ENCODE assay signal across 11 cellular contexts in the genomic region with DNA sequence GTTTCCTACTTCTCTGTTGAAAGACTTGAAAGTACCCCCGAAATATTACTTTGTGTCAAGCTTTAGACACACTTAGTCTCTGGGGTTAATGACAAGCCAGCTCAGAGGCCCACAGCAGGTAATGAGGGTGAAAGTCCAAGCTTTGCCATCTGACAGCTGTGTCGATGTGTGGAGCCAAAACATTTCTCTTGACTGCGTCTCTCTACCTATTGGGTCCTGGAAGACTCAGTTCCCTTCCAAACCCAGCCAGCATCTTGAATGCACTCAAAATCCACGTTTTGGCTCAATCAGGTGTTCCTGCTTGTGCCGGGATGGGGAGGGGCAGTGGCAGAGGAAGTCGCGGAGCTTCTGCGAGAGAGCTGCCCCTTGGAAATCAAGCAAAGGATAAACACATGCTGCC. TPM values are rescaled to one million over a fixed set of nuclear protein-coding genes. Genes with fewer than 3 reads are reported as not detected.
A peak's percentile ranks its signal among the peaks of the same experiment; 100 is the strongest.
DNase-seq lines count a peak whose midpoint lies in the region; ATAC-seq and TF ChIP-seq lines count a peak whose summit lies in the region.
"Had no signal": no experiment of that assay in that cellular context is flagged by ENCODE, and none has a peak within 500 bp of the region (broad histone marks: within the 10 kb centered on the region; RNA-seq: fewer than 3 reads in every experiment).

No MANE protein-coding gene starts in this region.

- H3K4me1 Mint-ChIP-seq in stimulated activated naive CD8-positive, alpha-beta T cell treated with anti-CD3 and anti-CD28 coated beads, Interleukin-15, Interleukin-2, amounts not matched to agents 100 ng/mL and 50 ng/mL, for 24 hours (ENCODE audit: low read depth), result peaks cover 41% of the 10 kb centered on the region
- H3K4me1 Mint-ChIP-seq in T-helper 17 cell (peaks cover 41% of the 10 kb centered on the region), type B pancreatic cell (ENCODE audit: unreplicated experiment) (peaks cover 17% of the 10 kb centered on the region)

- peaks cover 20% of the 10 kb centered on the region for H3K27me3 Mint-ChIP-seq in stimulated activated naive CD8-positive, alpha-beta T cell treated with anti-CD3 and anti-CD28 coated beads, Interleukin-15, Interleukin-2, amounts not matched to agents 100 ng/mL and 50 ng/mL, for 24 hours
- H3K27me3 Mint-ChIP-seq in T-helper 17 cell (no peaks in the 10 kb centered on the region), type B pancreatic cell (peaks cover 79% of the 10 kb centered on the region)

- DNase-seq in stimulated activated naive CD8-positive, alpha-beta T cell treated with anti-CD3 and anti-CD28 coated beads, Interleukin-15, Interleukin-2, amounts not matched to agents 100 U/mL and 50 U/mL, for 24 hours, result no peak
- DNase-seq in T-helper 17 cell, result no peak
- DNase-seq in type B pancreatic cell (ENCODE audit: extremely low spot score, unreplicated experiment), result no peak
- no peak for DNase-seq in effector memory CD4-positive, alpha-beta T cell
- no peak for DNase-seq in upper lobe of left lung
- no peak for DNase-seq in A172 (ENCODE audit: low spot score)
- DNase-seq: activated CD4-positive, alpha-beta T cell treated with anti-CD3 and anti-CD28 coated beads, Interleukin-2, amount 50 U/mL, for 4 hours had no signal

- TF ChIP-seq POLR2A in upper lobe of left lung (IDR thresholded peaks at IDR 0.05), result no peak

- TF ChIP-seq EP300 in upper lobe of left lung (IDR thresholded peaks at IDR 0.05), result no peak

- H3K36me3 ChIP-seq in mesodermal cell (ENCODE audit: control insufficient read depth, insufficient read depth, low read length) (no peaks in the 10 kb centered on the region), upper lobe of left lung (no peaks in the 10 kb centered on the region)
- no peaks in the 10 kb centered on the region for H3K36me3 ChIP-seq in effector memory CD4-positive, alpha-beta T cell (ENCODE audit: control insufficient read depth, insufficient read depth, low read length)
- H3K36me3 ChIP-seq: ascending aorta had no signal

- H3K27ac Mint-ChIP-seq in stimulated activated naive CD8-positive, alpha-beta T cell treated with anti-CD3 and anti-CD28 coated beads, Interleukin-15, Interleukin-2, amounts not matched to agents 100 ng/mL and 50 ng/mL, for 24 hours, result no peak overlapping the region
- H3K27ac Mint-ChIP-seq in T-helper 17 cell (no peak overlapping the region), type B pancreatic cell (peak overlapping the region; percentile 57)

- no peaks in the 10 kb centered on the region for H3K36me3 Mint-ChIP-seq in stimulated activated naive CD8-positive, alpha-beta T cell treated with anti-CD3 and anti-CD28 coated beads, Interleukin-15, Interleukin-2, amounts not matched to agents 100 ng/mL and 50 ng/mL, for 24 hours (ENCODE audit: low read depth)
- H3K36me3 Mint-ChIP-seq in T-helper 17 cell (ENCODE audit: low read depth) (no peaks in the 10 kb centered on the region), type B pancreatic cell (no peaks in the 10 kb centered on the region)

- H3K4me3 Mint-ChIP-seq in stimulated activated naive CD8-positive, alpha-beta T cell treated with anti-CD3 and anti-CD28 coated beads, Interleukin-15, Interleukin-2, amounts not matched to agents 100 ng/mL and 50 ng/mL, for 24 hours, result peak overlapping the region; percentile 90
- H3K4me3 Mint-ChIP-seq in T-helper 17 cell (peak overlapping the region; percentile 59), type B pancreatic cell (peak overlapping the region; percentile 88)

- no peaks in the 10 kb centered on the region for H3K27me3 ChIP-seq in effector memory CD4-positive, alpha-beta T cell (replicated peaks; ENCODE audit: control insufficient read depth, insufficient read depth, low read length, poor library complexity, severe bottlenecking)
- H3K27me3 ChIP-seq in upper lobe of left lung, result no peaks in the 10 kb centered on the region
- H3K27me3 ChIP-seq: ascending aorta had no signal

- TF ChIP-seq CTCF in type B pancreatic cell (conservative IDR thresholded peaks at IDR 0.05) (no peak), upper lobe of left lung (IDR thresholded peaks at IDR 0.05) (no peak)

- H3K4me1 ChIP-seq in mesodermal cell (ENCODE audit: control insufficient read depth, insufficient read depth, low read length, poor library complexity, severe bottlenecking) (peaks cover 13% of the 10 kb centered on the region), upper lobe of left lung (peaks cover 15 to 49% (median 33%) of the 10 kb centered on the region in 4 donors)
- peaks cover 14% of the 10 kb centered on the region for H3K4me1 ChIP-seq in effector memory CD4-positive, alpha-beta T cell (ENCODE audit: control insufficient read depth, insufficient read depth, low read length, poor library complexity, severe bottlenecking)

- 68 to 75% methylated on average over 6 to 7 of the region's 8 CpGs for WGBS in mesodermal cell (ENCODE audit: insufficient coverage in 2 of 2), 2 experiments
- 41 to 56% methylated on average over 8 of the region's 8 CpGs for WGBS in upper lobe of left lung, 2 donors

- H3K9me3 ChIP-seq in T-helper 17 cell (ENCODE audit: control insufficient read depth, low read length, poor library complexity, severe bottlenecking) (no peaks in the 10 kb centered on the region), mesodermal cell (ENCODE audit: control insufficient read depth, low read length) (no peaks in the 10 kb centered on the region), upper lobe of left lung (no peaks in the 10 kb centered on the region)
- H3K9me3 ChIP-seq in effector memory CD4-positive, alpha-beta T cell (ENCODE audit: control insufficient read depth, low read length), result no peaks in the 10 kb centered on the region
- H3K9me3 ChIP-seq: ascending aorta had no signal

- H3K27ac ChIP-seq in mesodermal cell (ENCODE audit: low read depth, low read length, severe bottlenecking) (no peak overlapping the region), upper lobe of left lung (peak overlapping the region in 2 of 4 donors; percentile 76 to 90)
- H3K27ac ChIP-seq in effector memory CD4-positive, alpha-beta T cell (ENCODE audit: insufficient read depth, low read length, poor library complexity, severe bottlenecking), result no peak overlapping the region
- H3K27ac ChIP-seq: ascending aorta, SK-N-MC had no signal

- no peaks in the 10 kb centered on the region for H3K9me3 Mint-ChIP-seq in stimulated activated naive CD8-positive, alpha-beta T cell treated with anti-CD3 and anti-CD28 coated beads, Interleukin-15, Interleukin-2, amounts not matched to agents 100 ng/mL and 50 ng/mL, for 24 hours
- H3K9me3 Mint-ChIP-seq in type B pancreatic cell, result no peaks in the 10 kb centered on the region

- ATAC-seq in stimulated activated naive CD8-positive, alpha-beta T cell treated with anti-CD3 and anti-CD28 coated beads, Interleukin-15, Interleukin-2, amounts not matched to agents 100 U/mL and 50 U/mL, for 24 hours, result no peak
- no peak for ATAC-seq in T-helper 17 cell
- no peak for ATAC-seq in upper lobe of left lung (ENCODE audit: low FRiP score in 2 of 2)

- peak overlapping the region; percentile 48 for H3K4me3 ChIP-seq in mesodermal cell (ENCODE audit: extremely low read depth, insufficient read depth, low read length, poor library complexity, severe bottlenecking)
- H3K4me3 ChIP-seq in effector memory CD4-positive, alpha-beta T cell (ENCODE audit: insufficient read depth, low read depth, low read length, poor library complexity, severe bottlenecking), result no peak overlapping the region
- peak overlapping the region in 2 of 4 donors; percentile 71 to 74 for H3K4me3 ChIP-seq in upper lobe of left lung
- H3K4me3 ChIP-seq: ascending aorta, SK-N-MC had no signal

RNA-seq across cellular contexts. Expression of a gene that starts 3.2 kb away (rescaled TPM):
- total RNA-seq in T-helper 17 cell (10 to 100 TPM; 26.5 to 30.6 TPM), type B pancreatic cell (ENCODE audit: low replicate concordance) (7.1 and 8.3 TPM in 2 replicates), upper lobe of left lung (10 to 100 TPM; 14.1 to 51.3 (median 24.6) TPM)
- 5.6 TPM for polyA plus RNA-seq in mesodermal cell (2013, experiment 1 of 2)
- 4.7 TPM for polyA plus RNA-seq in mesodermal cell (2013, experiment 2 of 2)
- 0.07 and 0.29 TPM in 2 replicates for total RNA-seq in A172 (2014; rRNA removed; shearing (Covaris generic))
